ENCODE assay signal across 8 cellular contexts in genomic region chr1:112674440-112674985, GRCh38. TPM values are rescaled to one million over a fixed set of nuclear protein-coding genes. Genes with fewer than 3 reads are reported as not detected.
DNase-seq lines count a peak whose midpoint lies in the region; ATAC-seq and TF ChIP-seq lines count a peak whose summit lies in the region.

Gene MOV10, plus strand, starts transcription at chr1:112674659. Its CDS starts 254 bp downstream, at chr1:112674913.

- peak within 1 kb of the TSS; percentile 100 for H3K4me2 ChIP-seq in fibroblast of lung (ENCODE audit: extremely low read depth, insufficient read depth, low read length)

- H3K9me3 ChIP-seq in CD4-positive, alpha-beta memory T cell (ENCODE audit: control insufficient read depth in 1 of 2, low read length in 2 of 2), result no peaks in the 10 kb centered on the region
- H3K9me3 ChIP-seq in HUES64 (ENCODE audit: insufficient read depth, low read depth, low read length) (no peaks in the 10 kb centered on the region), Peyer's patch (no peaks in the 10 kb centered on the region), fibroblast of lung (ENCODE audit: control insufficient read depth, insufficient read depth, low read depth, low read length) (no peaks in the 10 kb centered on the region), stomach (no peaks in the 10 kb centered on the region)

- peak within 1 kb of the TSS; percentile 86 for H3K9ac ChIP-seq in HUES64 (ENCODE audit: low read depth, low read length)
- H3K9ac ChIP-seq in fibroblast of lung (ENCODE audit: insufficient read depth, low read length), result peak within 1 kb of the TSS; percentile 91

- peak within 1 kb of the TSS; percentile 96 to 98 (median 97) for H3K4me3 Mint-ChIP-seq in CD4-positive, alpha-beta memory T cell
- peak within 1 kb of the TSS; percentile 97 for H3K4me3 Mint-ChIP-seq in natural killer cell

- no peaks in the 10 kb centered on the region for H3K9me3 Mint-ChIP-seq in CD4-positive, alpha-beta memory T cell
- H3K9me3 Mint-ChIP-seq in natural killer cell, result no peaks in the 10 kb centered on the region

- peak within 1 kb of the TSS; percentile 86 for H3K27ac ChIP-seq in CD4-positive, alpha-beta memory T cell (ENCODE audit: low read depth, low read length)
- H3K27ac ChIP-seq in HUES64 (ENCODE audit: low read depth, low read length), result peak within 1 kb of the TSS; percentile 80
- peak within 1 kb of the TSS; percentile 76 to 85 (median 82) for H3K27ac ChIP-seq in Peyer's patch
- H3K27ac ChIP-seq in fibroblast of lung (ENCODE audit: insufficient read depth, low read length), result peak within 1 kb of the TSS; percentile 78
- H3K27ac ChIP-seq in stomach, result peak within 1 kb of the TSS; percentile 84 to 96 (median 95)

- H3K27ac Mint-ChIP-seq in CD4-positive, alpha-beta memory T cell, result peak within 1 kb of the TSS; percentile 93 to 98 (median 97)
- H3K27ac Mint-ChIP-seq in natural killer cell, result peak within 1 kb of the TSS; percentile 95 to 98

- no peaks in the 10 kb centered on the region for H3K27me3 Mint-ChIP-seq in CD4-positive, alpha-beta memory T cell
- H3K27me3 Mint-ChIP-seq in natural killer cell (ENCODE audit: low read depth in 2 of 2), result no peaks in the 10 kb centered on the region

- peak; percentile 52 for ATAC-seq in GM21381 (IDR thresholded peaks at IDR 0.05; ENCODE audit: unreplicated experiment)
- peak; percentile 82 to 87 (median 82) for ATAC-seq in natural killer cell

- POLR2A ChIA-PET in CD4-positive, alpha-beta memory T cell (lab: Charles Lee; ENCODE audit: partially characterized antibody), result interaction anchor here (0.6 to 3.3 kb wide), 24 partner anchors 10 to 201 kb away, joined by 3 to 84 read pairs (median 5); partner anchors contain the start of genes CAPZA1, PPM1J and ST7L

- no peaks in the 10 kb centered on the region for H4K20me1 ChIP-seq in fibroblast of lung (ENCODE audit: control insufficient read depth, extremely low read depth, insufficient read depth, low read length)

- TF ChIP-seq CTCF in Peyer's patch (IDR thresholded peaks at IDR 0.05) (no peak), fibroblast of lung (conservative IDR thresholded peaks at IDR 0.05 in 1 of 2, IDR thresholded peaks at IDR 0.05 in 1 of 2; ENCODE audit: low read depth in 1 of 2, low read length in 2 of 2) (no peak), natural killer cell (IDR thresholded peaks at IDR 0.05) (no peak), stomach (IDR thresholded peaks at IDR 0.05) (no peak)

- intact Hi-C loops in CD4-positive, alpha-beta memory T cell (cut with micrococcal nuclease), result loop anchor here (1.0 to 2.0 kb wide), 3 partner anchors 30 to 55 kb away; partner anchors contain the start of genes CAPZA1, PPM1J and ST7L
- intact Hi-C loops in natural killer cell (cut with micrococcal nuclease) (loop anchor here (1.0 to 2.0 kb wide), 2 partner anchors 30 to 55 kb away; partner anchors contain the start of genes CAPZA1 and ST7L), stomach (cut with DNase I; ENCODE audit: low total_unique reads) (no loop called here)

- DNase-seq in CD4-positive, alpha-beta memory T cell, result peak; percentile 59 to 74 (median 64)
- DNase-seq in Peyer's patch, result peak; percentile 67 to 85 (median 84)
- peak; percentile 15 to 27 for DNase-seq in activated T-helper 1 cell treated with anti-CD3 and anti-CD28 coated beads, Interleukin-2, amount 50 U/mL, for 16 hours (ENCODE audit: low read depth in 1 of 2, low spot score in 1 of 2)
- peak; percentile 74 to 79 for DNase-seq in fibroblast of lung (ENCODE audit: low read depth in 2 of 2)
- peak; percentile 66 for DNase-seq in natural killer cell
- peak; percentile 82 for DNase-seq in stomach

- peaks cover 14% of the 10 kb centered on the region for H3K36me3 ChIP-seq in CD4-positive, alpha-beta memory T cell (ENCODE audit: insufficient read depth, low read length)
- H3K36me3 ChIP-seq in HUES64 (ENCODE audit: insufficient read depth, low read length) (peaks cover 23% of the 10 kb centered on the region), Peyer's patch (peaks cover 0 to 21% (median 0%) of the 10 kb centered on the region in 3 donors), fibroblast of lung (ENCODE audit: control insufficient read depth, insufficient read depth, low read length) (peaks cover 4% of the 10 kb centered on the region), stomach (peaks cover 15 to 27% (median 25%) of the 10 kb centered on the region in 4 donors)

- peaks cover 21 to 36% of the 10 kb centered on the region in 2 donors for H3K36me3 Mint-ChIP-seq in CD4-positive, alpha-beta memory T cell
- peaks cover 23% of the 10 kb centered on the region for H3K36me3 Mint-ChIP-seq in natural killer cell

- H2AFZ ChIP-seq in fibroblast of lung (ENCODE audit: low read length), result peak within 1 kb of the TSS; percentile 62

- no peak for TF ChIP-seq POLR2A in Peyer's patch (IDR thresholded peaks at IDR 0.05)
- no peak for TF ChIP-seq POLR2A in stomach (IDR thresholded peaks at IDR 0.05)

- H3K4me1 ChIP-seq in CD4-positive, alpha-beta memory T cell (ENCODE audit: insufficient read depth, low read length), result peaks cover 53% of the 10 kb centered on the region
- H3K4me1 ChIP-seq in HUES64 (ENCODE audit: insufficient read depth, low read length) (peaks cover 40% of the 10 kb centered on the region), Peyer's patch (peaks cover 0 to 20% (median 1%) of the 10 kb centered on the region in 4 donors), fibroblast of lung (ENCODE audit: control insufficient read depth, extremely low read depth, insufficient read depth, low read length) (peaks cover 10% of the 10 kb centered on the region), stomach (peaks cover 11 to 28% (median 27%) of the 10 kb centered on the region in 4 donors)

- peaks cover 40 to 65% (median 52%) of the 10 kb centered on the region in 4 donors for H3K4me1 Mint-ChIP-seq in CD4-positive, alpha-beta memory T cell
- H3K4me1 Mint-ChIP-seq in natural killer cell, result peaks cover 52 to 62% of the 10 kb centered on the region in 2 donors

- peaks cover 10% of the 10 kb centered on the region for H3K79me2 ChIP-seq in fibroblast of lung (ENCODE audit: control insufficient read depth, insufficient read depth, low read length)

- CTCF ChIA-PET in CD4-positive, alpha-beta memory T cell (lab: Charles Lee; ENCODE audit: partially characterized antibody), result interaction anchor here (0.8 to 4.6 kb wide), 13 partner anchors 10 to 398 kb away, joined by 3 to 27 read pairs (median 5); partner anchors contain the start of genes LRIG2 and PPM1J

- under 1% methylated on average over 30 of the region's 30 CpGs for WGBS in HUES64
- WGBS in stomach, 5 donors, result 0% methylated on average over 26 to 30 of the region's 30 CpGs

- no peak for TF ChIP-seq EP300 in stomach (IDR thresholded peaks at IDR 0.05)

- peak within 1 kb of the TSS; percentile 71 to 82 for H3K4me3 ChIP-seq in CD4-positive, alpha-beta memory T cell (ENCODE audit: low read length in 2 of 2)
- H3K4me3 ChIP-seq in HUES64 (ENCODE audit: low read length) (peak within 1 kb of the TSS; percentile 96), Peyer's patch (peak within 1 kb of the TSS; percentile 66 to 95 (median 84)), fibroblast of lung (replicated peaks in 1 of 4; ENCODE audit: control extremely low read depth in 1 of 4, insufficient read depth in 1 of 4, low read depth in 3 of 4, low read length in 4 of 4) (peak within 1 kb of the TSS; percentile 79 to 89 (median 84)), stomach (peak within 1 kb of the TSS; percentile 80 to 88 (median 84))

- H3K27me3 ChIP-seq in CD4-positive, alpha-beta memory T cell (ENCODE audit: insufficient read depth, low read length), result no peaks in the 10 kb centered on the region
- H3K27me3 ChIP-seq in HUES64 (ENCODE audit: insufficient read depth, low read length), result peaks cover 10% of the 10 kb centered on the region
- no peaks in the 10 kb centered on the region for H3K27me3 ChIP-seq in Peyer's patch
- no peaks in the 10 kb centered on the region for H3K27me3 ChIP-seq in fibroblast of lung (ENCODE audit: control insufficient read depth, insufficient read depth, low read length)
- no peaks in the 10 kb centered on the region for H3K27me3 ChIP-seq in stomach

RNA-seq across cellular contexts. Expression of gene MOV10, which starts in this region (rescaled TPM):
- total RNA-seq in CD4-positive, alpha-beta memory T cell, result 10 to 100 TPM; 90.6 to 96.1 TPM
- polyA plus RNA-seq in CD4-positive, alpha-beta memory T cell, result 10 to 100 TPM; 21.8 to 43.6 TPM
- polyA plus RNA-seq in HUES64 (2013, experiment 1 of 2), result 43.7 TPM
- 43.9 TPM for polyA plus RNA-seq in HUES64 (2013, experiment 2 of 2)
- total RNA-seq in Peyer's patch (100 to 1,000 TPM in 3 of 4 donors, 10 to 100 TPM in 1; 75.3 to 161 (median 143) TPM), fibroblast of lung (40.3 and 42.9 TPM in 2 replicates), natural killer cell (100 to 1,000 TPM in 2 of 3 donors, 10 to 100 TPM in 1; 87.9 to 124 (median 119) TPM), stomach (100 to 1,000 TPM in 1 of 5 donors, 10 to 100 TPM in 4; 25.9 to 137 (median 79.0) TPM)
- polyA plus RNA-seq in fibroblast of lung (39.6 and 51.8 TPM in 2 replicates), stomach (10 to 100 TPM; 43.2 to 86.9 (median 54.5) TPM)
- 67.4 and 79.3 TPM in 2 replicates for polyA plus RNA-seq in fibroblast of lung (2012)
- polyA minus RNA-seq in fibroblast of lung (ENCODE audit: low replicate concordance), result 117 and 218 TPM in 2 replicates

Comparison
In these comparisons a context has a peak if more than half of its experiments do, and no peak if none do; other contexts are left out.
1. Peak in every context shown above with its lines: DNase-seq, ATAC-seq, H3K4me3 ChIP-seq and H3K27ac ChIP-seq.
2. DNase-seq: peak in every context shown above with its lines; median percentile 84 in Peyer's patch; 82 in stomach; 76 in fibroblast of lung; 66 in natural killer cell; 64 in CD4-positive, alpha-beta memory T cell; 21 in activated T-helper 1 cell treated with anti-CD3 and anti-CD28 coated beads, Interleukin-2, amount 50 U/mL, for 16 hours.